24 cellular contexts compared by ENCODE assay signal in the genomic region with DNA sequence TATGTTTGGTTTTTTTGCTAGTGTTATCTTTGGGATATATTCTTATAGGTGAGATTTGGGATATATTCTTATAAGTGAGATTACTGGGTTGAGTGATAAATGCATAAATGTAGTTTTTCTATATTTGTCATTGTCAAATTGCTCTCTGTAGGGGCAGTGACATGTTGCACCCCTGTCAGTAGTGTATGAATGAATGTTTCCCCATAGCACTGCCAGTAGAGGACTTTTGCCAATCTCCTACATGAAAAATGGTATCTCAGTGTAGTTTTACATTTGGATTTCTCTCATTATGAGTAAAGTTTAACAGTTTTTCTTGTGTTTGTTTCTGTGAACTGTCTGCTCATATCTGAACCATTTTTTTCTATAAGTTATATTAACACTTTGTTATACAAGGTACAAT. TPM values are rescaled to one million over a fixed set of nuclear protein-coding genes. Genes with fewer than 3 reads are reported as not detected.
DNase-seq lines count a peak whose midpoint lies in the region; ATAC-seq, FAIRE-seq and TF ChIP-seq lines count a peak whose summit lies in the region.
"Had no signal": no experiment of that assay in that cellular context is flagged by ENCODE, and none has a peak within 500 bp of the region (broad histone marks: within the 10 kb centered on the region; RNA-seq: fewer than 3 reads in every experiment).

No MANE protein-coding gene starts in this region.

- no peaks in the 10 kb centered on the region for H3K27me3 ChIP-seq in aorta (ENCODE audit: control insufficient read depth in 1 of 2, insufficient read depth in 2 of 2, low read length in 1 of 2)
- H3K27me3 ChIP-seq: BE2C; BLaER1 treated with 17β-estradiol and CSF1 and Interleukin-3, amounts not matched to agents 10 nM and 100 nM had no signal

- TF ChIP-seq CTCF in D721Med (IDR thresholded peaks at IDR 0.05; ENCODE audit: insufficient read depth, missing control alignments), result no peak

- peak; percentile 21 for FAIRE-seq in D721Med (lab: Jason Lieb, UNC)
- FAIRE-seq: A549, GM12891, GM18507 had no signal

- ATAC-seq in activated T-cell treated with anti-CD3 and anti-CD28 coated beads, Interleukin-2, amount 50 U/mL, for 72 hours (replicated peaks in 1 of 2), result no peak
- no peak for ATAC-seq in aorta (ENCODE audit: low FRiP score)
- ATAC-seq: A549 had no signal

- peak overlapping the region; percentile 29 for H3K27ac Mint-ChIP-seq in activated CD4-positive, alpha-beta memory T cell treated with anti-CD3 and anti-CD28 coated beads for 36 hours
- H3K27ac Mint-ChIP-seq in activated CD4-positive, alpha-beta memory T cell treated with anti-CD3 and anti-CD28 coated beads, Interleukin-2, amount 10 ng/mL, durations not matched to agents 7 days and 5 days, result no peak overlapping the region
- H3K27ac Mint-ChIP-seq in activated T-cell treated with anti-CD3 and anti-CD28 coated beads, Interleukin-2, amount 50 U/mL, for 72 hours, result peak overlapping the region; percentile 64
- H3K27ac Mint-ChIP-seq: CD4-positive, alpha-beta T cell; CD8-positive, alpha-beta memory T cell; HFFc6 had no signal

- H3K4me3 ChIP-seq in aorta (ENCODE audit: low read length in 2 of 2), result no peak overlapping the region
- H3K4me3 ChIP-seq: A549; BLaER1 treated with 17β-estradiol and CSF1 and Interleukin-3, amounts not matched to agents 10 nM and 100 nM; HAP-1 had no signal

- POLR2A ChIA-PET in activated CD4-positive, alpha-beta memory T cell treated with anti-CD3 and anti-CD28 coated beads for 36 hours (lab: Charles Lee), result no interaction called here
- POLR2A ChIA-PET in activated CD4-positive, alpha-beta memory T cell treated with anti-CD3 and anti-CD28 coated beads, Interleukin-2, amount 10 ng/mL, durations not matched to agents 7 days and 5 days (lab: Charles Lee), result interaction anchor here (8.1 kb wide), 1 partner anchor 14 kb away, joined by 97 read pairs; a partner anchor contains a TSS

- H3K9me3 ChIP-seq in aorta (ENCODE audit: control insufficient read depth, low read length), result no peaks in the 10 kb centered on the region
- H3K9me3 ChIP-seq: BE2C, HAP-1 had no signal

- peaks cover 2 to 6% of the 10 kb centered on the region in 2 donors for H3K36me3 ChIP-seq in aorta (ENCODE audit: control insufficient read depth in 1 of 2, insufficient read depth in 2 of 2, low read length in 1 of 2)

- DNase-seq in activated CD4-positive, alpha-beta memory T cell treated with anti-CD3 and anti-CD28 coated beads for 36 hours, result no peak
- no peak for DNase-seq in activated CD4-positive, alpha-beta memory T cell treated with anti-CD3 and anti-CD28 coated beads, Interleukin-2, amount 10 ng/mL, durations not matched to agents 7 days and 5 days
- no peak for DNase-seq in activated T-cell treated with anti-CD3 and anti-CD28 coated beads, Interleukin-2, amount 50 U/mL, for 72 hours
- no peak for DNase-seq in activated T-cell treated with anti-CD3 and anti-CD28 coated beads, Interleukin-2, amount 50 U/mL, for 1 hour
- DNase-seq in D721Med (ENCODE audit: insufficient read length, low spot score) (no peak), aorta (no peak)
- DNase-seq: 8988T; ACHN; AML-193; BE2C; CD4-positive, alpha-beta T cell; CD8-positive, alpha-beta memory T cell; DMS53; DMS79 treated with DMSO at 0.1 percent for 48 hours; GF-D8; GOT3; HFFc6 had no signal

- H3K4me1 ChIP-seq in aorta (ENCODE audit: control insufficient read depth in 1 of 2, insufficient read depth in 2 of 2, low read length in 2 of 2), result no peaks in the 10 kb centered on the region
- H3K4me1 ChIP-seq: BE2C, HAP-1 had no signal

- H3K27ac ChIP-seq in aorta (ENCODE audit: low read depth in 1 of 2, low read length in 2 of 2), result no peak overlapping the region
- H3K27ac ChIP-seq: A549; BLaER1 treated with 17β-estradiol and CSF1 and Interleukin-3, amounts not matched to agents 10 nM and 100 nM had no signal

- H3K27me3 Mint-ChIP-seq in activated CD4-positive, alpha-beta memory T cell treated with anti-CD3 and anti-CD28 coated beads for 36 hours, result no peaks in the 10 kb centered on the region
- no peaks in the 10 kb centered on the region for H3K27me3 Mint-ChIP-seq in activated CD4-positive, alpha-beta memory T cell treated with anti-CD3 and anti-CD28 coated beads, Interleukin-2, amount 10 ng/mL, durations not matched to agents 7 days and 5 days
- H3K27me3 Mint-ChIP-seq in activated T-cell treated with anti-CD3 and anti-CD28 coated beads, Interleukin-2, amount 50 U/mL, for 72 hours (ENCODE audit: low read depth), result no peaks in the 10 kb centered on the region
- H3K27me3 Mint-ChIP-seq: CD4-positive, alpha-beta T cell; CD8-positive, alpha-beta memory T cell had no signal

- H3K9me3 Mint-ChIP-seq in activated CD4-positive, alpha-beta memory T cell treated with anti-CD3 and anti-CD28 coated beads for 36 hours, result no peaks in the 10 kb centered on the region
- H3K9me3 Mint-ChIP-seq in activated CD4-positive, alpha-beta memory T cell treated with anti-CD3 and anti-CD28 coated beads, Interleukin-2, amount 10 ng/mL, durations not matched to agents 7 days and 5 days, result no peaks in the 10 kb centered on the region
- no peaks in the 10 kb centered on the region for H3K9me3 Mint-ChIP-seq in activated T-cell treated with anti-CD3 and anti-CD28 coated beads, Interleukin-2, amount 50 U/mL, for 72 hours
- H3K9me3 Mint-ChIP-seq: CD4-positive, alpha-beta T cell; CD8-positive, alpha-beta memory T cell; HFFc6 had no signal

- peaks cover 36% of the 10 kb centered on the region for H3K36me3 Mint-ChIP-seq in activated CD4-positive, alpha-beta memory T cell treated with anti-CD3 and anti-CD28 coated beads for 36 hours
- peaks cover 46% of the 10 kb centered on the region for H3K36me3 Mint-ChIP-seq in activated CD4-positive, alpha-beta memory T cell treated with anti-CD3 and anti-CD28 coated beads, Interleukin-2, amount 10 ng/mL, durations not matched to agents 7 days and 5 days (ENCODE audit: low read depth)
- peaks cover 2 to 35% of the 10 kb centered on the region in 2 donors for H3K36me3 Mint-ChIP-seq in activated T-cell treated with anti-CD3 and anti-CD28 coated beads, Interleukin-2, amount 50 U/mL, for 72 hours (ENCODE audit: insufficient read depth in 2 of 2)

- peaks cover 31% of the 10 kb centered on the region for H3K4me1 Mint-ChIP-seq in activated CD4-positive, alpha-beta memory T cell treated with anti-CD3 and anti-CD28 coated beads for 36 hours (ENCODE audit: low read depth)
- peaks cover 28% of the 10 kb centered on the region for H3K4me1 Mint-ChIP-seq in activated CD4-positive, alpha-beta memory T cell treated with anti-CD3 and anti-CD28 coated beads, Interleukin-2, amount 10 ng/mL, durations not matched to agents 7 days and 5 days
- peaks cover 42% of the 10 kb centered on the region for H3K4me1 Mint-ChIP-seq in activated T-cell treated with anti-CD3 and anti-CD28 coated beads, Interleukin-2, amount 50 U/mL, for 72 hours (ENCODE audit: low read depth)

- CTCF ChIA-PET in activated CD4-positive, alpha-beta memory T cell treated with anti-CD3 and anti-CD28 coated beads for 36 hours (lab: Charles Lee), result interaction anchor here (0.7 to 1.8 kb wide), 4 partner anchors 11 to 1140 kb away, joined by 3 to 5 read pairs (median 3); no protein-coding TSS in a partner anchor
- CTCF ChIA-PET in activated CD4-positive, alpha-beta memory T cell treated with anti-CD3 and anti-CD28 coated beads, Interleukin-2, amount 10 ng/mL, durations not matched to agents 7 days and 5 days (lab: Charles Lee), result interaction anchor here (1.6 to 6.9 kb wide), 3 partner anchors 8 to 14 kb away, joined by 5 to 49 read pairs (median 7); a partner anchor contains a TSS

- no peak overlapping the region for H3K4me3 Mint-ChIP-seq in activated CD4-positive, alpha-beta memory T cell treated with anti-CD3 and anti-CD28 coated beads for 36 hours
- no peak overlapping the region for H3K4me3 Mint-ChIP-seq in activated CD4-positive, alpha-beta memory T cell treated with anti-CD3 and anti-CD28 coated beads, Interleukin-2, amount 10 ng/mL, durations not matched to agents 7 days and 5 days
- peak overlapping the region in 1 of 2 donors; percentile 31 for H3K4me3 Mint-ChIP-seq in activated T-cell treated with anti-CD3 and anti-CD28 coated beads, Interleukin-2, amount 50 U/mL, for 72 hours
- H3K4me3 Mint-ChIP-seq: CD14-positive monocyte; CD4-positive, alpha-beta T cell; CD8-positive, alpha-beta memory T cell; HFFc6 had no signal

- intact Hi-C loops in activated CD4-positive, alpha-beta memory T cell treated with anti-CD3 and anti-CD28 coated beads for 36 hours (cut with micrococcal nuclease), result loop anchor here (2.0 to 5.0 kb wide), 2 partner anchors 14 to 37 kb away; no protein-coding TSS in a partner anchor
- intact Hi-C loops in aorta (cut with DNase I), result no loop called here

RNA-seq across cellular contexts. Expression of a gene that starts 13.6 kb away (rescaled TPM):
- 100 to 1,000 TPM; 178 to 182 TPM for total RNA-seq in activated CD4-positive, alpha-beta memory T cell treated with anti-CD3 and anti-CD28 coated beads for 36 hours
- 100 to 1,000 TPM; 106 to 120 TPM for total RNA-seq in activated CD4-positive, alpha-beta memory T cell treated with anti-CD3 and anti-CD28 coated beads, Interleukin-2, amount 10 ng/mL, durations not matched to agents 7 days and 5 days
- 100 to 1,000 TPM; 157 to 179 TPM for total RNA-seq in activated T-cell treated with anti-CD3 and anti-CD28 coated beads, Interleukin-2, amount 50 U/mL, for 72 hours
- total RNA-seq in aorta, result 100 to 1,000 TPM in 1 of 2 donors, 10 to 100 TPM in 1; 84.0 to 102 TPM
- polyA plus RNA-seq in aorta, result 10 to 100 TPM; 12.3 to 40.1 TPM

RNA-seq across cellular contexts. Expression of a gene that starts 51.4 kb away (rescaled TPM):
- not detected for total RNA-seq in activated CD4-positive, alpha-beta memory T cell treated with anti-CD3 and anti-CD28 coated beads for 36 hours
- not detected for total RNA-seq in activated CD4-positive, alpha-beta memory T cell treated with anti-CD3 and anti-CD28 coated beads, Interleukin-2, amount 10 ng/mL, durations not matched to agents 7 days and 5 days
- not detected for total RNA-seq in activated T-cell treated with anti-CD3 and anti-CD28 coated beads, Interleukin-2, amount 50 U/mL, for 72 hours
- total RNA-seq in aorta, result not detected
- polyA plus RNA-seq in aorta, result not detected
- total RNA-seq: CD4-positive, alpha-beta T cell; CD8-positive, alpha-beta memory T cell; G401 had no signal
- polyA plus RNA-seq: CD14-positive monocyte; CD8-positive, alpha-beta memory T cell had no signal
